In genomic region chr13:71148391-71148790, GRCh38 we compare ENCODE assay signal across 12 cellular contexts.
A peak's percentile ranks its signal among the peaks of the same experiment; 100 is the strongest.
DNase-seq lines count a peak whose midpoint lies in the region; ATAC-seq lines count a peak whose summit lies in the region.
"Had no signal": no experiment of that assay in that cellular context is flagged by ENCODE, and none has a peak within 500 bp of the region (broad histone marks: within the 10 kb centered on the region; RNA-seq: fewer than 3 reads in every experiment).

No MANE protein-coding gene starts in this region.

- ATAC-seq in HG03520 (IDR thresholded peaks at IDR 0.05; ENCODE audit: unreplicated experiment), result no peak
- ATAC-seq in GM21381 (IDR thresholded peaks at IDR 0.05; ENCODE audit: unreplicated experiment), result no peak
- ATAC-seq in HG03342 (IDR thresholded peaks at IDR 0.05; ENCODE audit: unreplicated experiment), result no peak
- ATAC-seq: Right ventricle myocardium inferior had no signal

- peak in 2 of 3 experiments; percentile 43 to 86 for DNase-seq in NCI-H1417 (lab: John Stamatoyannopoulos, UW)
- DNase-seq in NCI-H1417 treated with DMSO at 0.1 percent for 48 hours (lab: John Stamatoyannopoulos, UW), result no peak
- peak; percentile 82 for DNase-seq in NCI-H748 (lab: John Stamatoyannopoulos, UW; ENCODE audit: unreplicated experiment)
- DNase-seq in RPMI8226, result peak; percentile 5
- DNase-seq: GDM1, GOT3, KG1, Peyer's patch had no signal
